9 cellular contexts compared by ENCODE assay signal in the genomic region with DNA sequence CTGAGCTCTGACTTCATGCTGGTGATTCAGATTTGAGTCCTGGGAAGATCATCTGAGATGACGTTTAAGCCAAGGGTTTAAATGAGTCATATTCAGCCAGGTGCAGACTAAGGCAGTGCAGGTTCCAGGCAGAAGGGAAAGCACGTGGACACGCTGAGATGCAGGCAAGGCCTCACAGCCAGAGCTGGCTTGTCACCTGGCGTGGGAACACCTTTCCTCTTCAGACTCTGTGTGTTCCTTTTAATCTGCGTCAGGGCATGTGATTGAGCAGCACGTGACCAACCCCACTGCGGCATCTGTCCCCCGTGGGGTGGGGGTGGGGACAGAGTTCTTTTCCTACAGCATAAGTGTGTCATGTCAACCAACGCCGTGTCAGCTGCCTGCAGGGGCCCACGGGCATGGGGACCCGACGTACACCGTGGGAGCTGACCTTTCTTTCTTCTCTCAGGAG. TPM values are rescaled to one million over a fixed set of nuclear protein-coding genes. Genes with fewer than 3 reads are reported as not detected.
A peak's percentile ranks its signal among the peaks of the same experiment; 100 is the strongest.
DNase-seq lines count a peak whose midpoint lies in the region; ATAC-seq and TF ChIP-seq lines count a peak whose summit lies in the region.
"Had no signal": no experiment of that assay in that cellular context is flagged by ENCODE, and none has a peak within 500 bp of the region (broad histone marks: within the 10 kb centered on the region; RNA-seq: fewer than 3 reads in every experiment).

No MANE protein-coding gene starts in this region.

- no peaks in the 10 kb centered on the region for H3K27me3 ChIP-seq in OCI-LY3 (ENCODE audit: low read depth, low read length)

- peak; percentile 91 for ATAC-seq in GM21360 (IDR thresholded peaks at IDR 0.05; ENCODE audit: unreplicated experiment)

- H4K20me1 ChIP-seq in OCI-LY3 (ENCODE audit: insufficient read depth, low read length): peaks cover 10% of the 10 kb centered on the region

- no peaks in the 10 kb centered on the region for H3K9me3 ChIP-seq in OCI-LY3 (ENCODE audit: insufficient read depth, low read length)

- DNase-seq in DMS53 (lab: John Stamatoyannopoulos, UW) (peak; percentile 96), fibroblast of the aortic adventitia (ENCODE audit: low read depth) (peak; percentile 18), AG08395 (ENCODE audit: low spot score) (no peak), C1 segment of cervical spinal cord (lab: John Stamatoyannopoulos, UW) (no peak), NCI-H2081 treated with DMSO at 0.1 percent for 48 hours (lab: John Stamatoyannopoulos, UW) (no peak), iPS-NIHi7 (ENCODE audit: extremely low spot score) (no peak)
- DNase-seq: natural killer cell had no signal

- H3K4me3 ChIP-seq in OCI-LY3 (ENCODE audit: low read length) (peak overlapping the region; percentile 26; the same call in 1 of the 2 replicates), fibroblast of the aortic adventitia (ENCODE audit: low read depth, low read length) (no peak overlapping the region)

- TF ChIP-seq CTCF in OCI-LY3 (IDR thresholded peaks at IDR 0.05; ENCODE audit: low read depth, low read length) (no peak), fibroblast of the aortic adventitia (IDR thresholded peaks at IDR 0.05; ENCODE audit: insufficient read depth, low read length) (no peak)

- H3K36me3 ChIP-seq in OCI-LY3 (replicated peaks; ENCODE audit: low read depth, low read length): peaks cover 25% of the 10 kb centered on the region

- peak overlapping the region; percentile 10; the same call in 1 of the 2 replicates for H3K9ac ChIP-seq in OCI-LY3 (ENCODE audit: low read length)

- no peak overlapping the region for H2AFZ ChIP-seq in OCI-LY3 (ENCODE audit: low read depth, low read length)

- H3K79me2 ChIP-seq in OCI-LY3 (ENCODE audit: low read length): peaks cover 3% of the 10 kb centered on the region; the same call in 1 of the 2 replicates

- H3K4me2 ChIP-seq in OCI-LY3 (ENCODE audit: low read length): peak overlapping the region; percentile 55

- peaks cover 21% of the 10 kb centered on the region for H3K4me1 ChIP-seq in OCI-LY3 (ENCODE audit: low read length)

- H3K27ac ChIP-seq in OCI-LY3 (ENCODE audit: low read length): peak overlapping the region; percentile 77

RNA-seq across cellular contexts. Expression of gene IDI2, which starts 10.7 kb away (rescaled TPM):
- not detected in 2 replicates for total RNA-seq in fibroblast of the aortic adventitia (ENCODE audit: low replicate concordance)
- total RNA-seq: natural killer cell had no signal

RNA-seq across cellular contexts. Expression of gene IDI1, which starts 12.6 kb away (rescaled TPM):
- 48.1 and 67.4 TPM in 2 replicates for total RNA-seq in fibroblast of the aortic adventitia (ENCODE audit: low replicate concordance)

RNA-seq across cellular contexts. Expression of gene WDR37, which starts 19.8 kb away (rescaled TPM):
- 14.4 and 17.0 TPM in 2 replicates for total RNA-seq in fibroblast of the aortic adventitia (ENCODE audit: low replicate concordance)

RNA-seq across cellular contexts. Expression of gene GTPBP4, which starts 48.1 kb away (rescaled TPM):
- total RNA-seq in fibroblast of the aortic adventitia (ENCODE audit: low replicate concordance): 26.5 and 81.8 TPM in 2 replicates

Comparison
In these comparisons a context has a peak if more than half of its experiments do, and no peak if none do; other contexts are left out.
1. DNase-seq: peak in DMS53 (single experiment) and fibroblast of the aortic adventitia (single experiment); none in AG08395 (single experiment), C1 segment of cervical spinal cord (0 of 14), NCI-H2081 treated with DMSO at 0.1 percent for 48 hours (single experiment) and iPS-NIHi7 (single experiment).